ENCODE assay signal across 1 cellular context in the genomic region with DNA sequence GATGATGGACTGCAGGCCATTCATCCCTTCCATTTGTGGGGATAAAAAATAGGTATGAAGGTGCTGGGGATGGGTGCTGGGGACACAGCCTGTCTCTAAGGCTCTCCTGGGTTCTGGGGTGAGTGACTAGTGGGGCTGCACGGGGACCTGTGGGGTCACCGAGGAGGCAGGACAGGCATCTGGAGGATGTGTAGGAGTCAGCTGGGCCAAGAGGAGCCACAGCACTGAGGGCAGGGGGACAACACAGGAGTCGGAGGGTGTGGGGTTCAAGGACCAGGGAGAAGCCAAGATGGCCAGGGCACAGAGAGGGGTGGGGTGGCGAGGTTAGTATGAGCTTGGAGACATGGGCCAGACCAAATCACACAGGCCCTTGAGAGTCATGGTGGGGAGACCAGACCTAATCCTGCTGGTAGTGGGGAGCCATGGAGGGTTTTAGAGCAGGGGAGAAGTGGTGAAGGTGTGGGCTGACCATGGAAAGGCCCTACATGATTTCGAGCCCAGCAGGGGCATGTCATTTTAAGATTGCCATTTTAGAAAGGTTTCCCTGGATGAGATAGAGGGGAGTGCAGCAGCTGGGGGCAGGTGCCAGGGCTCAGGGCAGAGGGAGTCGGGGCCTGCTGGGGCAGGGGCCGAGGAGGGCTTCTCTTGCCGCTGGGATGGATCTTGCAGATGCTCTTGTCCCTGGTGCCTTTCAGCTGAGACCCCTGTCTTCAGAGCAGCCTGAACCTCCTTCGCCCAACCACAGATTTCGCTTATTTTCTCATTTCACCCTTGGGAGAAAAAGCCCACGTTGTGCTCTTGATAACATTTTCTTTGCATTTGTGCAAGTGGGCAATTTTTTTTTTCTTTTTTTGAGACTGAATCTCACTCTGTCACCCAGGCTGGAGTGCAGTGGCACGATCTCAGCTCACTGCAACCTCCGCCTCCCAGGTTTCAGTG.
A peak's percentile ranks its signal among the peaks of the same experiment; 100 is the strongest.
TF ChIP-seq lines count a peak whose summit lies in the region.

No MANE protein-coding gene starts in this region.

TF ChIP-seq in HEK293, 187 proteins besides CTCF, POLR2A, EP300 and RAD21:
- TF ChIP-seq ZNF544 (tag by site-specific recombination; IDR thresholded peaks at IDR 0.05) (no peak), ZNF16 (tag by site-specific recombination; IDR thresholded peaks at IDR 0.05; ENCODE audit: low read depth) (peak; percentile 87)
